In the genomic region with DNA sequence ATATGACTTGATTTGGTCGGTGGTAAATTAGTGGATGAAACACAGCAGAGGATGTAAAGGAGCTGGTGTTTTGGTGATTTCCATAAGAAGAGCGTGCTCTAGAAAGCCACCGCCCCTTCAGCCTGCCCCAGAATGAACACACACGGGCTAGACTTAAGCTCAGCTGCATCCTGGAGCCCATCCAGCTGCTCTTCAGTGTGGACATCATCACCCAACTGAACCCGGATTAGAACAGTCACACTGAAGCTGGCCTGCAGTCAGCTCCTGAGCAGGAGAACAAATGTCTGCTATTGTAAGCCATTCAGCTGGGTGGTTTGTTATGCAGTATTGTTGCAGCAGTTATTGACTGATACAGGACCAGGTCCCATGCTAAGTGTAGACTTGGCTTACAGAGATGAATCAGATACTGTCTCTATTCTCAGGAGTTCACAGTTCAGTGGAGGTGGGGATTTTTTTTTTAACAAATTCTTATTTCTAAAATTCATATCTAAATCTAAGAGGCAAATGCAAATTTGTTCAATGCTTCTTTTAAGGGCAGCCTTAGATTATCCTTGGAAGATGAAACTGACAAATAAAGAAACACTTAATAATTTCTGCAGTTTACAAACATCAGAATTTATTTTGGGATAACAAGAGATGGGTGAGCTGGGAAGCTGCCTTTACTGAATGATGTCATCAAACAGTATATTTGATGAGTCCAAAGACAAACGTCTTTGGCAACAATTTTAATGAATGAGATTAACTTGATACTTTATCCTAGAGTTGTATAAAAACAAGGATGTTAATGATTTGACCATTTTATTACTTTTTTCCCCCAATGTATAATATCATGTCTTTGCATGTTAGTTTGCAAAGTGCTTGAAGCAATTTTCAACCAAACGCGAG, we compare ENCODE assay signal across 21 cellular contexts.
"Had no signal": no experiment of that assay in that cellular context is flagged by ENCODE, and none has a peak within 500 bp of the region (broad histone marks: within the 10 kb centered on the region; RNA-seq: fewer than 3 reads in every experiment).

No MANE protein-coding gene starts in this region.

- H3K9me3 ChIP-seq: ascending aorta had no signal

- H3K4me1 ChIP-seq: ascending aorta had no signal

- ATAC-seq: activated CD4-positive, CD25-positive, alpha-beta regulatory T cell treated with anti-CD3 and anti-CD28 coated beads, Interleukin-2, amount 50 U/mL, for 24 hours; activated CD8-positive, alpha-beta memory T cell treated with anti-CD3 and anti-CD28 coated beads, Interleukin-2, amount 10 ng/mL, durations not matched to agents 7 days and 5 days; activated naive CD4-positive, alpha-beta T cell treated with anti-CD3 and anti-CD28 coated beads, Interleukin-2, amount 50 U/mL, for 72 hours; esophagus mucosa; left lobe of liver; natural killer cell; stimulated activated naive CD8-positive, alpha-beta T cell treated with anti-CD3 and anti-CD28 coated beads, Interleukin-15, Interleukin-2, amounts not matched to agents 100 U/mL and 50 U/mL, for 24 hours had no signal

- H3K36me3 ChIP-seq: ascending aorta, brain microvascular endothelial cell had no signal

- FAIRE-seq: endothelial cell of umbilical vein, kidney had no signal

- H3K27me3 ChIP-seq: ascending aorta, brain microvascular endothelial cell had no signal

- H3K4me3 ChIP-seq: ascending aorta had no signal

- DNase-seq: activated CD4-positive, alpha-beta memory T cell treated with anti-CD3 and anti-CD28 coated beads, Interleukin-2, amount 10 ng/mL, durations not matched to agents 7 days and 5 days; activated CD4-positive, alpha-beta T cell treated with anti-CD3 and anti-CD28 coated beads, Interleukin-2, amount 10 ng/mL, durations not matched to agents 24 days and 14 days; activated CD8-positive, alpha-beta memory T cell treated with anti-CD3 and anti-CD28 coated beads, Interleukin-2, amount 10 ng/mL, durations not matched to agents 7 days and 5 days; activated gamma-delta T cell treated with Interleukin-2 at 50 U/mL for 16 hours; brain microvascular endothelial cell; central memory CD4-positive, alpha-beta T cell; effector memory CD4-positive, alpha-beta T cell; foreskin melanocyte; kidney; midbrain; natural killer cell; retina; stimulated activated CD4-positive, alpha-beta T cell treated with anti-CD3 and anti-CD28 coated beads, Interleukin-4, amount 100 ng/mL, for 24 hours; stimulated activated naive CD8-positive, alpha-beta T cell treated with anti-CD3 and anti-CD28 coated beads, Interleukin-15, Interleukin-2, amounts not matched to agents 100 U/mL and 50 U/mL, for 24 hours had no signal

- H3K27ac ChIP-seq: ascending aorta, brain microvascular endothelial cell, VCaP had no signal
